ENCODE assay signal across 1 cellular context in genomic region chr3:110881069-110881468, GRCh38.
TF ChIP-seq lines count a peak whose summit lies in the region.

No MANE protein-coding gene starts in this region.

TF ChIP-seq in HepG2, 621 proteins besides CTCF, POLR2A, EP300 and RAD21 (continued from another document):
- no peak for TF ChIP-seq IRF1 (CRISPR knock-in tag; IDR thresholded peaks at IDR 0.05; ENCODE audit: low read depth)
- TF ChIP-seq ZSCAN9 (CRISPR knock-in tag; IDR thresholded peaks at IDR 0.05; ENCODE audit: borderline replicate concordance): no peak
- no peak for TF ChIP-seq ZNF770 (CRISPR knock-in tag; IDR thresholded peaks at IDR 0.05)
- no peak for TF ChIP-seq ZNF530 (CRISPR knock-in tag; IDR thresholded peaks at IDR 0.05; ENCODE audit: low read depth)
- TF ChIP-seq SMC3 (IDR thresholded peaks at IDR 0.05; ENCODE audit: low read length): peak; percentile 40; the same call in 1 of the 2 replicates
- TF ChIP-seq ZNF343 (CRISPR knock-in tag; IDR thresholded peaks at IDR 0.05): no peak
- TF ChIP-seq STAT6 (CRISPR knock-in tag; IDR thresholded peaks at IDR 0.05; ENCODE audit: borderline replicate concordance): no peak
- TF ChIP-seq HMGXB3 (CRISPR knock-in tag; IDR thresholded peaks at IDR 0.05; ENCODE audit: borderline replicate concordance): no peak
- TF ChIP-seq USF2 (IDR thresholded peaks at IDR 0.05; ENCODE audit: low read depth, low read length): no peak
- no peak for TF ChIP-seq USF2 (CRISPR knock-in tag; IDR thresholded peaks at IDR 0.05; ENCODE audit: borderline replicate concordance)
- 0 out of 2 replicates have a peak, but pooled peaks have one; percentile 18 for TF ChIP-seq KDM2A (CRISPR knock-in tag; IDR thresholded peaks at IDR 0.05; ENCODE audit: borderline replicate concordance, low read depth)
- no peak for TF ChIP-seq FIP1L1 (IDR thresholded peaks at IDR 0.05; ENCODE audit: borderline replicate concordance, insufficient read depth, low read depth, low read length)
- TF ChIP-seq PHB2 (IDR thresholded peaks at IDR 0.05; ENCODE audit: partially characterized antibody): no peak
- no peak for TF ChIP-seq CHD4 (IDR thresholded peaks at IDR 0.05; ENCODE audit: borderline replicate concordance, low read length)
- no peak for TF ChIP-seq ZNF780A (CRISPR knock-in tag; IDR thresholded peaks at IDR 0.05)
- no peak for TF ChIP-seq THAP9 (CRISPR knock-in tag; IDR thresholded peaks at IDR 0.05; ENCODE audit: borderline replicate concordance)
